Comparison of ENCODE assay signal across 10 cellular contexts in the genomic region with DNA sequence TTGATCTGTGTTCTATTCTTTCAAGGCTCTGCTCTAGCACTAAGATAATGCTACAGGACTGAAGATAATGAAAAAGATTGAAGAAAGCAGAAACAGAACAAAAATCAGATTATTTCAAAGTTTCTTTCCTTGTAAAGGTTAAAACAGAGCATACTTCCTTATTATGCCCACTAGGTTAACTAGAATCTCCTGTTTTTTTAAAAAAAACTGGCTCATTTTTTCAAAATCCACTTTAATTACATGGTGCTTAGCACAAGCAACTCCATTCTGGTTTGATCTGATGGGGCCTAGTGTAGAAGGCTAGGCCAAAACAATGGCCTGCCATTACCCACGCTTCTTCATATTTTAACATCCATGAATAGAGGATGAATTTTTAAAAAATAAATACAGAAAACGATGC. TPM values are rescaled to one million over a fixed set of nuclear protein-coding genes. Genes with fewer than 3 reads are reported as not detected.
DNase-seq lines count a peak whose midpoint lies in the region; ATAC-seq, FAIRE-seq and TF ChIP-seq lines count a peak whose summit lies in the region.
"Had no signal": no experiment of that assay in that cellular context is flagged by ENCODE, and none has a peak within 500 bp of the region (broad histone marks: within the 10 kb centered on the region; RNA-seq: fewer than 3 reads in every experiment).

No MANE protein-coding gene starts in this region.

- H3K79me2 ChIP-seq in OCI-LY3 (ENCODE audit: low read length) (peaks cover 74% of the 10 kb centered on the region), endothelial cell of umbilical vein (ENCODE audit: control insufficient read depth, insufficient read depth, low read length) (peaks cover 52% of the 10 kb centered on the region)

- H3K36me3 ChIP-seq in OCI-LY3 (replicated peaks; ENCODE audit: low read depth, low read length) (peaks cover 15% of the 10 kb centered on the region), endothelial cell of umbilical vein (ENCODE audit: control insufficient read depth in 2 of 2, extremely low read depth in 1 of 2, insufficient read depth in 2 of 2, low read length in 2 of 2) (peaks cover 0 to 2% of the 10 kb centered on the region in 2 experiments)

- no peak for TF ChIP-seq POLR2A in endothelial cell of umbilical vein (IDR thresholded peaks at IDR 0.05; ENCODE audit: low read depth, low read length)

- H3K9me3 ChIP-seq in OCI-LY3 (ENCODE audit: insufficient read depth, low read length): peaks cover 5% of the 10 kb centered on the region; the same call in 1 of the 2 replicates
- H3K9me3 ChIP-seq in endothelial cell of umbilical vein (replicated peaks; ENCODE audit: control insufficient read depth, insufficient read depth, low read length): no peaks in the 10 kb centered on the region

- no TSS peak for BruUV-seq in endothelial cell of umbilical vein (replicated peaks; lab: Mats Ljungman, UMichigan)

- FAIRE-seq in endothelial cell of umbilical vein (lab: Jason Lieb, UNC): no peak

- dilution Hi-C loops in endothelial cell of umbilical vein (cut with MboI; ENCODE audit: extremely low pct_ligation_motif_present, low sequenced_read_pairs): no loop called here

- ATAC-seq in GM19351 (IDR thresholded peaks at IDR 0.05; ENCODE audit: unreplicated experiment): no peak

- peak overlapping the region; percentile 90 for H3K4me3 ChIP-seq in OCI-LY3 (ENCODE audit: low read length)
- H3K4me3 ChIP-seq in endothelial cell of umbilical vein (replicated peaks in 1 of 3; ENCODE audit: insufficient read depth in 1 of 3, low read depth in 1 of 3, low read length in 3 of 3): peak overlapping the region in 1 of 3 experiments; percentile 94

- CTCF ChIA-PET in endothelial cell of umbilical vein (lab: Charles Lee): interaction anchor here (1.1 to 2.5 kb wide), 4 partner anchors 21 to 209 kb away, joined by 4 to 21 read pairs (median 4); no protein-coding TSS in a partner anchor
- CTCF ChIA-PET in RWPE1 (lab: Yijun Ruan, JAX): interaction anchor here (1.1 to 1.2 kb wide), 2 partner anchors 13 to 44 kb away, joined by 3 to 4 read pairs; no protein-coding TSS in a partner anchor

- H3K4me1 ChIP-seq in OCI-LY3 (ENCODE audit: low read length) (peaks cover 15% of the 10 kb centered on the region), endothelial cell of umbilical vein (ENCODE audit: control insufficient read depth, extremely low read depth, insufficient read depth, low read length) (peaks cover 21% of the 10 kb centered on the region)

- POLR2A ChIA-PET in endothelial cell of umbilical vein (lab: Charles Lee): no interaction called here
- POLR2A ChIA-PET in RWPE1 (lab: Yijun Ruan, JAX; ENCODE audit: low non-redundant PET): no interaction called here

- no peak overlapping the region for H2AFZ ChIP-seq in OCI-LY3 (ENCODE audit: low read depth, low read length)
- H2AFZ ChIP-seq in endothelial cell of umbilical vein (ENCODE audit: low read depth, low read length): no peak overlapping the region

- H3K9ac ChIP-seq in OCI-LY3 (ENCODE audit: low read length): peak overlapping the region; percentile 76
- peak overlapping the region; percentile 97 for H3K9ac ChIP-seq in endothelial cell of umbilical vein (replicated peaks; ENCODE audit: extremely low read depth, insufficient read depth, low read length)

- peaks cover 8% of the 10 kb centered on the region; the same call in 1 of the 2 replicates for H4K20me1 ChIP-seq in OCI-LY3 (ENCODE audit: insufficient read depth, low read length)
- H4K20me1 ChIP-seq in endothelial cell of umbilical vein (replicated peaks; ENCODE audit: control insufficient read depth, extremely low read depth, insufficient read depth, low read length): peaks cover 3% of the 10 kb centered on the region

- peak overlapping the region; percentile 79 for H3K4me2 ChIP-seq in OCI-LY3 (ENCODE audit: low read length)
- H3K4me2 ChIP-seq in endothelial cell of umbilical vein (ENCODE audit: insufficient read depth, low read length): peak overlapping the region; percentile 100

- no peaks in the 10 kb centered on the region for H3K9me1 ChIP-seq in endothelial cell of umbilical vein (replicated peaks; ENCODE audit: control insufficient read depth, extremely low read depth, insufficient read depth, low read length)

- DNase-seq in NCI-H2227 (lab: John Stamatoyannopoulos, UW; ENCODE audit: unreplicated experiment) (peak; percentile 2), NCI-H2227 treated with DMSO at 0.1 percent for 48 hours (lab: John Stamatoyannopoulos, UW) (no peak), endothelial cell of umbilical vein (ENCODE audit: low read depth, low spot score) (no peak), pons (ENCODE audit: low spot score) (peak; percentile 15), hypothalamus (lab: John Stamatoyannopoulos, UW) (no peak), RWPE1 (ENCODE audit: low spot score) (no peak)
- DNase-seq: NCI-H446 treated with DMSO at 0.1 percent for 48 hours had no signal

- H3K27me3 ChIP-seq in OCI-LY3 (ENCODE audit: low read depth, low read length) (no peaks in the 10 kb centered on the region), endothelial cell of umbilical vein (ENCODE audit: control insufficient read depth in 2 of 2, insufficient read depth in 2 of 2, low read length in 2 of 2) (no peaks in the 10 kb centered on the region)

- TF ChIP-seq CTCF in OCI-LY3 (IDR thresholded peaks at IDR 0.05; ENCODE audit: low read depth, low read length) (no peak), endothelial cell of umbilical vein (IDR thresholded peaks at IDR 0.05; ENCODE audit: extremely low read depth in 1 of 2, insufficient read depth in 1 of 2, low read depth in 1 of 2, low read length in 2 of 2) (no peak), RWPE1 (conservative IDR thresholded peaks at IDR 0.05; ENCODE audit: low read depth) (no peak)

- H3K27ac ChIP-seq in OCI-LY3 (ENCODE audit: low read length) (no peak overlapping the region), endothelial cell of umbilical vein (ENCODE audit: insufficient read depth, low read depth, low read length) (peak overlapping the region; percentile 93), RWPE1 (no peak overlapping the region)

- intact Hi-C loops in endothelial cell of umbilical vein (cut with micrococcal nuclease): no loop called here

TF ChIP-seq in endothelial cell of umbilical vein, 7 proteins besides CTCF, POLR2A, EP300 and RAD21:
- TF ChIP-seq POLR2AphosphoS5 (IDR thresholded peaks at IDR 0.05; ENCODE audit: insufficient read depth, low read depth, low read length) (no peak), MYC (IDR thresholded peaks at IDR 0.05; ENCODE audit: low read depth, low read length) (no peak), FOS (IDR thresholded peaks at IDR 0.05; ENCODE audit: borderline replicate concordance, insufficient read depth, low read length) (no peak), EZH2 (IDR thresholded peaks at IDR 0.05; ENCODE audit: borderline replicate concordance, low read depth, low read length, severe bottlenecking) (no peak), GATA2 (IDR thresholded peaks at IDR 0.05; ENCODE audit: insufficient read depth, insufficient read length, low read depth, low read length) (no peak), JUN (IDR thresholded peaks at IDR 0.05; ENCODE audit: borderline replicate concordance, insufficient read depth, insufficient read length, low read depth) (no peak)
- TF ChIP-seq, protein P1, sequence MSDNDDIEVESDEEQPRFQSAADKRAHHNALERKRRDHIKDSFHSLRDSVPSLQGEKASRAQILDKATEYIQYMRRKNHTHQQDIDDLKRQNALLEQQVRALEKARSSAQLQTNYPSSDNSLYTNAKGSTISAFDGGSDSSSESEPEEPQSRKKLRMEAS (IDR thresholded peaks at IDR 0.05; ENCODE audit: insufficient read depth, insufficient read length): no peak

RNA-seq across cellular contexts. Expression of gene UBA6, which starts 1.2 kb away (rescaled TPM):
- total RNA-seq in endothelial cell of umbilical vein: 96.4 and 97.4 TPM in 2 replicates
- 20.8 and 30.9 TPM in 2 replicates for polyA plus RNA-seq in endothelial cell of umbilical vein
- 41.3 and 42.5 TPM in 2 replicates for polyA plus RNA-seq in endothelial cell of umbilical vein (2011; cell fraction: cytosol; rRNA removed)
- polyA plus RNA-seq in endothelial cell of umbilical vein (2011; cell fraction: nucleus; rRNA removed): 122 and 152 TPM in 2 replicates
- 55.7 and 56.5 TPM in 2 replicates for polyA plus RNA-seq in endothelial cell of umbilical vein (2012)
- polyA minus RNA-seq in endothelial cell of umbilical vein: 113 and 136 TPM in 2 replicates
- 44.5 TPM for polyA minus RNA-seq in endothelial cell of umbilical vein (2011; cell fraction: cytosol; rRNA and poly(A)+ RNA removed)
- polyA minus RNA-seq in endothelial cell of umbilical vein (2011; cell fraction: nucleus; rRNA and poly(A)+ RNA removed): 70.8 and 109 TPM in 2 replicates

RNA-seq across cellular contexts. Expression of gene GNRHR, which starts 52.0 kb away (rescaled TPM):
- total RNA-seq in endothelial cell of umbilical vein: not detected in 2 replicates
- polyA plus RNA-seq in endothelial cell of umbilical vein: not detected in 2 replicates
- polyA plus RNA-seq in endothelial cell of umbilical vein (2011; cell fraction: cytosol; rRNA removed): not detected in 2 replicates
- polyA plus RNA-seq in endothelial cell of umbilical vein (2011; cell fraction: nucleus; rRNA removed): not detected in 2 replicates
- polyA plus RNA-seq in endothelial cell of umbilical vein (2012): 0.09 TPM in 1 of 2 replicates, not detected in the other
- not detected in 2 replicates for polyA minus RNA-seq in endothelial cell of umbilical vein
- polyA minus RNA-seq in endothelial cell of umbilical vein (2011; cell fraction: cytosol; rRNA and poly(A)+ RNA removed): not detected
- polyA minus RNA-seq in endothelial cell of umbilical vein (2011; cell fraction: nucleus; rRNA and poly(A)+ RNA removed): not detected in 2 replicates
- total RNA-seq: pulmonary artery endothelial cell had no signal

Comparison
In these comparisons a context has a peak if more than half of its experiments do, and no peak if none do; other contexts are left out.
1. DNase-seq: peak in NCI-H2227 (single experiment) and pons (single experiment); none in NCI-H2227 treated with DMSO at 0.1 percent for 48 hours (single experiment), endothelial cell of umbilical vein (single experiment), hypothalamus (0 of 51) and RWPE1 (single experiment).